In genomic region chr7:107009846-107010203, GRCh38 we compare ENCODE assay signal across 27 cellular contexts.
"Had no signal": no experiment of that assay in that cellular context is flagged by ENCODE, and none has a peak within 500 bp of the region (broad histone marks: within the 10 kb centered on the region; RNA-seq: fewer than 3 reads in every experiment).

No MANE protein-coding gene starts in this region.

- ATAC-seq: activated T-helper 17 cell treated with anti-CD3 and anti-CD28 coated beads, Interleukin-2, amount 50 U/mL, for 72 hours; T-cell had no signal

- H3K27me3 Mint-ChIP-seq: activated CD4-positive, alpha-beta T cell treated with anti-CD3 and anti-CD28 coated beads, Interleukin-2, amount 10 ng/mL, durations not matched to agents 7 days and 5 days; activated naive CD4-positive, alpha-beta T cell treated with anti-CD3 and anti-CD28 coated beads, Interleukin-2, amount 10 ng/mL, durations not matched to agents 7 days and 5 days; activated naive CD8-positive, alpha-beta T cell treated with anti-CD3 and anti-CD28 coated beads for 36 hours had no signal

- H3K27ac Mint-ChIP-seq: activated CD4-positive, alpha-beta memory T cell treated with anti-CD3 and anti-CD28 coated beads for 36 hours; activated CD4-positive, alpha-beta T cell treated with anti-CD3 and anti-CD28 coated beads, Interleukin-2, amount 10 ng/mL, durations not matched to agents 7 days and 5 days; activated naive CD4-positive, alpha-beta T cell treated with anti-CD3 and anti-CD28 coated beads, Interleukin-2, amount 10 ng/mL, durations not matched to agents 7 days and 5 days; activated naive CD8-positive, alpha-beta T cell treated with anti-CD3 and anti-CD28 coated beads for 36 hours; activated T-helper 17 cell treated with anti-CD3 and anti-CD28 coated beads, Interleukin-2, amount 50 U/mL, for 72 hours; T-cell had no signal

- H3K27me3 ChIP-seq: Peyer's patch, SJSA1 had no signal

- H3K27ac ChIP-seq: Peyer's patch, RWPE1, SJSA1, VCaP had no signal

- DNase-seq: activated CD4-positive, alpha-beta memory T cell treated with anti-CD3 and anti-CD28 coated beads for 36 hours; activated CD4-positive, alpha-beta T cell treated with anti-CD3 and anti-CD28 coated beads, Interleukin-2, amount 10 ng/mL, durations not matched to agents 7 days and 5 days; activated CD4-positive, CD25-positive, alpha-beta regulatory T cell; activated gamma-delta T cell; activated naive CD4-positive, alpha-beta T cell treated with anti-CD3 and anti-CD28 coated beads, Interleukin-2, amount 10 ng/mL, durations not matched to agents 7 days and 5 days; activated naive CD8-positive, alpha-beta T cell treated with anti-CD3 and anti-CD28 coated beads for 36 hours; activated T-cell treated with anti-CD3 and anti-CD28 coated beads for 4 hours; activated T-cell treated with anti-CD3 and anti-CD28 coated beads, Interleukin-2, amount 50 U/mL, for 48 hours; Kasumi-1; KBM-7; NCI-H1105 treated with DMSO at 0.1 percent for 48 hours; NCI-H1436 treated with DMSO at 0.1 percent for 48 hours; NCI-H187; NCI-H2081; NCI-H446 treated with DMSO at 0.1 percent for 48 hours; NCI-H524 treated with DMSO at 0.1 percent for 48 hours; NCI-H748 treated with DMSO at 0.1 percent for 48 hours; Peyer's patch; SHP77; T-cell; T-helper 2 cell; T1000 had no signal

- H3K9me3 Mint-ChIP-seq: activated CD4-positive, alpha-beta memory T cell treated with anti-CD3 and anti-CD28 coated beads for 36 hours; activated CD4-positive, alpha-beta T cell treated with anti-CD3 and anti-CD28 coated beads, Interleukin-2, amount 10 ng/mL, durations not matched to agents 7 days and 5 days; activated naive CD4-positive, alpha-beta T cell treated with anti-CD3 and anti-CD28 coated beads, Interleukin-2, amount 10 ng/mL, durations not matched to agents 7 days and 5 days; activated naive CD8-positive, alpha-beta T cell treated with anti-CD3 and anti-CD28 coated beads for 36 hours; activated T-helper 17 cell treated with anti-CD3 and anti-CD28 coated beads, Interleukin-2, amount 50 U/mL, for 72 hours; T-cell had no signal

- H3K9me3 ChIP-seq: Peyer's patch, SJSA1 had no signal

- H3K4me3 Mint-ChIP-seq: activated CD4-positive, alpha-beta memory T cell treated with anti-CD3 and anti-CD28 coated beads for 36 hours; activated CD4-positive, alpha-beta T cell treated with anti-CD3 and anti-CD28 coated beads, Interleukin-2, amount 10 ng/mL, durations not matched to agents 7 days and 5 days; activated naive CD4-positive, alpha-beta T cell treated with anti-CD3 and anti-CD28 coated beads, Interleukin-2, amount 10 ng/mL, durations not matched to agents 7 days and 5 days; activated naive CD8-positive, alpha-beta T cell treated with anti-CD3 and anti-CD28 coated beads for 36 hours; activated T-helper 17 cell treated with anti-CD3 and anti-CD28 coated beads, Interleukin-2, amount 50 U/mL, for 72 hours; T-cell had no signal

- H3K36me3 ChIP-seq: Peyer's patch, SJSA1 had no signal

- FAIRE-seq: TTC549 had no signal

- H3K36me3 Mint-ChIP-seq: activated CD4-positive, alpha-beta memory T cell treated with anti-CD3 and anti-CD28 coated beads for 36 hours; activated naive CD4-positive, alpha-beta T cell treated with anti-CD3 and anti-CD28 coated beads, Interleukin-2, amount 10 ng/mL, durations not matched to agents 7 days and 5 days; activated naive CD8-positive, alpha-beta T cell treated with anti-CD3 and anti-CD28 coated beads for 36 hours; T-cell had no signal

- H3K4me3 ChIP-seq: Peyer's patch, SJSA1 had no signal

- H3K4me1 Mint-ChIP-seq: activated CD4-positive, alpha-beta T cell treated with anti-CD3 and anti-CD28 coated beads, Interleukin-2, amount 10 ng/mL, durations not matched to agents 7 days and 5 days; activated naive CD4-positive, alpha-beta T cell treated with anti-CD3 and anti-CD28 coated beads, Interleukin-2, amount 10 ng/mL, durations not matched to agents 7 days and 5 days; activated naive CD8-positive, alpha-beta T cell treated with anti-CD3 and anti-CD28 coated beads for 36 hours; activated T-helper 17 cell treated with anti-CD3 and anti-CD28 coated beads, Interleukin-2, amount 50 U/mL, for 72 hours; T-cell had no signal

- H3K4me1 ChIP-seq: Peyer's patch, SJSA1 had no signal
